In the genomic region with DNA sequence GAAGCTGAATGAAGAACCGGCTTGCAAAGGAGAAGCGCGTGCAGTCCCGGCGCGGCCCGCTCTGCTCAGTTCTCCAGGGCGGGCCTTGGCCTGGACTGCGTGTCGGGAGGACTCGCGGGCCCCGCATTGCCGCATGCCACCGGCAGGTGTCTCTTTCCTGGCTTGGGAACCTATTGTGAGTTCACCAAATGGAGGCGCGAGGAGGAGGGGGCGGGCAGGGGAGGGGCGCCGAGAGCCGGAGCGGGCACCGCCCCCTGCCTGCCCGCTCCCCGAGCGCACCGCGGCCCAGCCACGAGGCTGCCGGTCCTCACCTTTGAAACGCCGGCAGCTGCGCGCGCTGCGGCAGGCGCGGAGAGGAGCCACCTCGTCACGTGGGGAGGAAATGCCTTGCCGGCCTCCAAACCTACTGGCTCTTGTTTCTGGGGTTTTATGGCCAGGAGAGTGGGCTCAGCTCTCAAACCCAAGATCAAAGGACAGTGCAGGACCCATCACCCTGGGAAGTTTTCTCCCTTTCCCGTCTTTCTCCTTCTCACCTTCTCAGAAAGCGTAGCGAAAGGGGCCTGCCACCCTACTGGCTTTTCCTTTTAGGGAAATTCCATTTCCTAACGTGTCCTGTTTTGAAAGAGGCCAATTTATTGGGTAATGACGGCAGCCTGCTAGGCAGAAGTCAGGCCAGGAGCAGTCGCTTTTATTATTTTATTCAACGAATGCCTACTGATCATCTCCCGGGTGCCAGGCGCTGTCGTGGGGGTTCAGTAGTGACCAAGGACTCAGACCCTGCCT, we compare ENCODE assay signal across 8 cellular contexts. TPM values are rescaled to one million over a fixed set of nuclear protein-coding genes. Genes with fewer than 3 reads are reported as not detected.
DNase-seq lines count a peak whose midpoint lies in the region; ATAC-seq and TF ChIP-seq lines count a peak whose summit lies in the region.

No MANE protein-coding gene starts in this region.

- H3K79me2 ChIP-seq in parathyroid adenoma = no peaks in the 10 kb centered on the region

- ATAC-seq in GM19328 (IDR thresholded peaks at IDR 0.05; ENCODE audit: unreplicated experiment) = peak; percentile 91
- peak; percentile 74 for ATAC-seq in HG03469 (IDR thresholded peaks at IDR 0.05; ENCODE audit: unreplicated experiment)

- peak overlapping the region; percentile 89 for H2AFZ ChIP-seq in parathyroid adenoma

- H3K36me3 ChIP-seq in BJ (ENCODE audit: control insufficient read depth, insufficient read depth, low read length) = no peaks in the 10 kb centered on the region
- no peaks in the 10 kb centered on the region for H3K36me3 ChIP-seq in cardiac muscle cell
- no peaks in the 10 kb centered on the region for H3K36me3 ChIP-seq in parathyroid adenoma (ENCODE audit: control insufficient read depth, insufficient read depth, low read length)
- no peaks in the 10 kb centered on the region for H3K36me3 ChIP-seq in tibial artery

- H3K4me3 ChIP-seq in BJ (ENCODE audit: low read depth, low read length) = peak overlapping the region; percentile 7
- H3K4me3 ChIP-seq in cardiac muscle cell = no peak overlapping the region
- H3K4me3 ChIP-seq in parathyroid adenoma (ENCODE audit: low read depth, low read length) = peak overlapping the region; percentile 37
- H3K4me3 ChIP-seq in tibial artery = peak overlapping the region; percentile 45 to 53

- H3K27me3 ChIP-seq in BJ (ENCODE audit: control insufficient read depth, insufficient read depth, low read length) (no peaks in the 10 kb centered on the region), cardiac muscle cell (no peaks in the 10 kb centered on the region), parathyroid adenoma (ENCODE audit: control insufficient read depth, insufficient read depth, low read length) (no peaks in the 10 kb centered on the region), tibial artery (no peaks in the 10 kb centered on the region)

- H3K4me2 ChIP-seq in parathyroid adenoma (ENCODE audit: low read length) = peak overlapping the region; percentile 72

- H3K27ac ChIP-seq in cardiac muscle cell = no peak overlapping the region
- H3K27ac ChIP-seq in parathyroid adenoma = peak overlapping the region; percentile 56
- H3K27ac ChIP-seq in tibial artery = peak overlapping the region; percentile 79 to 95

- intact Hi-C loops in tibial artery (cut with DNase I; ENCODE audit: low total_unique reads) = loop anchor here (1.0 to 5.0 kb wide), 4 partner anchors 14 to 394 kb away; a partner anchor contains a TSS

- POLR2A ChIA-PET in BJ (lab: Charles Lee) = interaction anchor here (0.5 kb wide), 1 partner anchor 176 kb away, joined by 4 read pairs; no protein-coding TSS in a partner anchor

- H3K9me3 ChIP-seq in cardiac muscle cell (ENCODE audit: low read depth) (no peaks in the 10 kb centered on the region), parathyroid adenoma (ENCODE audit: control insufficient read depth, low read length) (peaks cover 2% of the 10 kb centered on the region), tibial artery (no peaks in the 10 kb centered on the region)

- DNase-seq in BJ (ENCODE audit: low read depth) (no peak), SKM-1 (lab: John Stamatoyannopoulos, UW; ENCODE audit: unreplicated experiment) (peak; percentile 82), cardiac muscle cell (ENCODE audit: low read depth in 1 of 2, low spot score in 1 of 2) (peak; percentile 88 to 96), tibial artery (peak; percentile 93 to 98)
- DNase-seq in activated naive CD8-positive, alpha-beta T cell treated with anti-CD3 and anti-CD28 coated beads, Interleukin-2, amount 50 U/mL, for 16 hours (ENCODE audit: low read depth, low spot score) = peak; percentile 82

- no peak overlapping the region for H3K9ac ChIP-seq in parathyroid adenoma

- CTCF ChIA-PET in BJ (lab: Yijun Ruan, JAX) = interaction anchor here (0.6 to 2.9 kb wide), 8 partner anchors 8 to 202 kb away, joined by 3 to 15 read pairs (median 4); no protein-coding TSS in a partner anchor

- TF ChIP-seq CTCF in BJ (IDR thresholded peaks at IDR 0.05; ENCODE audit: insufficient read depth, low read depth, low read length) (peak; percentile 74), cardiac muscle cell (IDR thresholded peaks at IDR 0.05; ENCODE audit: low read depth, low read length) (peak; percentile 70), parathyroid adenoma (IDR thresholded peaks at IDR 0.05) (peak; percentile 57), tibial artery (IDR thresholded peaks at IDR 0.05) (peak; percentile 73 to 91)

- peaks cover 23% of the 10 kb centered on the region for H3K4me1 ChIP-seq in cardiac muscle cell (ENCODE audit: low read depth)
- peaks cover 2% of the 10 kb centered on the region for H3K4me1 ChIP-seq in parathyroid adenoma
- H3K4me1 ChIP-seq in tibial artery = peaks cover 0 to 33% (median 16%) of the 10 kb centered on the region in 4 donors

RNA-seq across cellular contexts. Expression of a gene that starts 13.8 kb away (rescaled TPM):
- polyA plus RNA-seq in BJ (2011; rRNA removed) (0.31 TPM in 1 of 2 replicates, not detected in the other), cardiac muscle cell (not detected in 2 replicates)
- not detected in 2 replicates for polyA minus RNA-seq in BJ (2011; rRNA and poly(A)+ RNA removed)
- 0.06 TPM in 1 of 2 replicates, not detected in the other for total RNA-seq in cardiac muscle cell

RNA-seq across cellular contexts. Expression of a gene that starts 57.2 kb away (rescaled TPM):
- polyA plus RNA-seq in BJ (2011; rRNA removed) = 93.4 and 171 TPM in 2 replicates
- polyA minus RNA-seq in BJ (2011; rRNA and poly(A)+ RNA removed) = 15.1 and 20.3 TPM in 2 replicates
- total RNA-seq in cardiac muscle cell = 435 and 576 TPM in 2 replicates
- polyA plus RNA-seq in cardiac muscle cell = 642 and 740 TPM in 2 replicates
